Comparison of ENCODE assay signal across 1 cellular context in genomic region chr15:88620995-88621772, GRCh38.
A peak's percentile ranks its signal among the peaks of the same experiment; 100 is the strongest.
TF ChIP-seq lines count a peak whose summit lies in the region.

TSS of gene AEN (plus strand) at chr15:88621340. CDS start at chr15:88626210, 4,870 bp downstream.

TF ChIP-seq in HepG2, 621 proteins besides CTCF, POLR2A, EP300 and RAD21 (continued from another document and continues in another):
- TF ChIP-seq, protein P1, sequence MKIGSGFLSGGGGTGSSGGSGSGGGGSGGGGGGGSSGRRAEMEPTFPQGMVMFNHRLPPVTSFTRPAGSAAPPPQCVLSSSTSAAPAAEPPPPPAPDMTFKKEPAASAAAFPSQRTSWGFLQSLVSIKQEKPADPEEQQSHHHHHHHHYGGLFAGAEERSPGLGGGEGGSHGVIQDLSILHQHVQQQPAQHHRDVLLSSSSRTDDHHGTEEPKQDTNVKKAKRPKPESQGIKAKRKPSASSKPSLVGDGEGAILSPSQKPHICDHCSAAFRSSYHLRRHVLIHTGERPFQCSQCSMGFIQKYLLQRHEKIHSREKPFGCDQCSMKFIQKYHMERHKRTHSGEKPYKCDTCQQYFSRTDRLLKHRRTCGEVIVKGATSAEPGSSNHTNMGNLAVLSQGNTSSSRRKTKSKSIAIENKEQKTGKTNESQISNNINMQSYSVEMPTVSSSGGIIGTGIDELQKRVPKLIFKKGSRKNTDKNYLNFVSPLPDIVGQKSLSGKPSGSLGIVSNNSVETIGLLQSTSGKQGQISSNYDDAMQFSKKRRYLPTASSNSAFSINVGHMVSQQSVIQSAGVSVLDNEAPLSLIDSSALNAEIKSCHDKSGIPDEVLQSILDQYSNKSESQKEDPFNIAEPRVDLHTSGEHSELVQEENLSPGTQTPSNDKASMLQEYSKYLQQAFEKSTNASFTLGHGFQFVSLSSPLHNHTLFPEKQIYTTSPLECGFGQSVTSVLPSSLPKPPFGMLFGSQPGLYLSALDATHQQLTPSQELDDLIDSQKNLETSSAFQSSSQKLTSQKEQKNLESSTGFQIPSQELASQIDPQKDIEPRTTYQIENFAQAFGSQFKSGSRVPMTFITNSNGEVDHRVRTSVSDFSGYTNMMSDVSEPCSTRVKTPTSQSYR (CRISPR knock-in tag; IDR thresholded peaks at IDR 0.05; ENCODE audit: borderline replicate concordance) = no peak
- TF ChIP-seq ZNF672 (CRISPR knock-in tag; IDR thresholded peaks at IDR 0.05) = no peak
- no peak for TF ChIP-seq ZNF543 (CRISPR knock-in tag; IDR thresholded peaks at IDR 0.05)
- TF ChIP-seq ESRRA (CRISPR knock-in tag; IDR thresholded peaks at IDR 0.05; ENCODE audit: low read depth) = no peak
- TF ChIP-seq JARID2 (CRISPR knock-in tag; IDR thresholded peaks at IDR 0.05; ENCODE audit: insufficient replicate concordance) = no peak
- TF ChIP-seq ELF1 (CRISPR knock-in tag; IDR thresholded peaks at IDR 0.05) = peak; percentile 84
- no peak; the same call in 1 of the 2 replicates for TF ChIP-seq PPARG (CRISPR knock-in tag; conservative IDR thresholded peaks at IDR 0.05)
- no peak for TF ChIP-seq SMC3 (IDR thresholded peaks at IDR 0.05; ENCODE audit: low read length)
- no peak for TF ChIP-seq HMG20B (CRISPR knock-in tag; conservative IDR thresholded peaks at IDR 0.05)
- 0 out of 2 replicates have a peak, but pooled peaks have one; percentile 23 for TF ChIP-seq HMG20A (CRISPR knock-in tag; IDR thresholded peaks at IDR 0.05; ENCODE audit: borderline replicate concordance)
- peak in 1 of 2 experiments; percentile 66; a peak in 1 of 4 replicates for TF ChIP-seq HMGXB4 (CRISPR knock-in tag; IDR thresholded peaks at IDR 0.05; ENCODE audit: borderline replicate concordance in 1 of 2, low read depth in 1 of 2)
- no peak for TF ChIP-seq NAIF1 (CRISPR knock-in tag; IDR thresholded peaks at IDR 0.05; ENCODE audit: borderline replicate concordance)
- no peak for TF ChIP-seq SP140L (CRISPR knock-in tag; IDR thresholded peaks at IDR 0.05; ENCODE audit: borderline replicate concordance)
- peak; percentile 21; the same call in 1 of the 2 replicates for TF ChIP-seq ZBTB20 (CRISPR knock-in tag; IDR thresholded peaks at IDR 0.05; ENCODE audit: borderline replicate concordance, low read depth)
- peak; percentile 87 for TF ChIP-seq POGK (CRISPR knock-in tag; conservative IDR thresholded peaks at IDR 0.05)
- TF ChIP-seq SOX13 (IDR thresholded peaks at IDR 0.05) = no peak
- TF ChIP-seq SOX13 (CRISPR knock-in tag; conservative IDR thresholded peaks at IDR 0.05 in 1 of 2, IDR thresholded peaks at IDR 0.05 in 1 of 2) = no peak; a peak in 1 of 4 replicates
- no peak for TF ChIP-seq MBD4 (IDR thresholded peaks at IDR 0.05; ENCODE audit: borderline replicate concordance, low read length)
- peak; percentile 84; the same call in 1 of the 2 replicates for TF ChIP-seq ZNF274 (CRISPR knock-in tag; IDR thresholded peaks at IDR 0.05)
- no peak; the same call in 1 of the 2 replicates for TF ChIP-seq ZNF550 (CRISPR knock-in tag; IDR thresholded peaks at IDR 0.05; ENCODE audit: borderline replicate concordance)
- TF ChIP-seq ZFYVE20 (CRISPR knock-in tag; IDR thresholded peaks at IDR 0.05; ENCODE audit: borderline replicate concordance, low read depth) = no peak
- TF ChIP-seq ZNF780A (CRISPR knock-in tag; IDR thresholded peaks at IDR 0.05) = no peak
- TF ChIP-seq, protein P2, sequence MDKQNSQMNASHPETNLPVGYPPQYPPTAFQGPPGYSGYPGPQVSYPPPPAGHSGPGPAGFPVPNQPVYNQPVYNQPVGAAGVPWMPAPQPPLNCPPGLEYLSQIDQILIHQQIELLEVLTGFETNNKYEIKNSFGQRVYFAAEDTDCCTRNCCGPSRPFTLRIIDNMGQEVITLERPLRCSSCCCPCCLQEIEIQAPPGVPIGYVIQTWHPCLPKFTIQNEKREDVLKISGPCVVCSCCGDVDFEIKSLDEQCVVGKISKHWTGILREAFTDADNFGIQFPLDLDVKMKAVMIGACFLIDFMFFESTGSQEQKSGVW (CRISPR knock-in tag; IDR thresholded peaks at IDR 0.05; ENCODE audit: borderline replicate concordance) = 0 out of 2 replicates have a peak, but pooled peaks have one; percentile 60
- 0 out of 2 replicates have a peak, but pooled peaks have one; percentile 18 for TF ChIP-seq POGZ (CRISPR knock-in tag; IDR thresholded peaks at IDR 0.05)
- no peak for TF ChIP-seq ZNF260 (CRISPR knock-in tag; IDR thresholded peaks at IDR 0.05; ENCODE audit: borderline replicate concordance, low read depth)
- no peak for TF ChIP-seq ZNF709 (CRISPR knock-in tag; IDR thresholded peaks at IDR 0.05)
- TF ChIP-seq ZNF629 (CRISPR knock-in tag; conservative IDR thresholded peaks at IDR 0.05) = no peak
- no peak for TF ChIP-seq ZNF557 (CRISPR knock-in tag; IDR thresholded peaks at IDR 0.05)
- no peak for TF ChIP-seq ARID3A (IDR thresholded peaks at IDR 0.05; ENCODE audit: low read depth, low read length)
- TF ChIP-seq TOPORS (CRISPR knock-in tag; IDR thresholded peaks at IDR 0.05) = peak; percentile 49; the same call in 1 of the 2 replicates
- peak; percentile 59; the same call in 1 of the 2 replicates for TF ChIP-seq ZNF749 (CRISPR knock-in tag; IDR thresholded peaks at IDR 0.05; ENCODE audit: borderline replicate concordance)
- TF ChIP-seq PHB2 (IDR thresholded peaks at IDR 0.05; ENCODE audit: partially characterized antibody) = no peak
- TF ChIP-seq AGO2 (optimal IDR thresholded peaks at IDR 0.05; ENCODE audit: low read depth, low read length) = peak; percentile 96
- peak; percentile 76; the same call in 1 of the 2 replicates for TF ChIP-seq NRL (CRISPR knock-in tag; IDR thresholded peaks at IDR 0.05; ENCODE audit: borderline replicate concordance)
- no peak for TF ChIP-seq ZNF484 (CRISPR knock-in tag; IDR thresholded peaks at IDR 0.05; ENCODE audit: borderline replicate concordance, low read depth)
- no peak for TF ChIP-seq ZNF670 (CRISPR knock-in tag; IDR thresholded peaks at IDR 0.05; ENCODE audit: borderline replicate concordance)
- TF ChIP-seq, protein P3, sequence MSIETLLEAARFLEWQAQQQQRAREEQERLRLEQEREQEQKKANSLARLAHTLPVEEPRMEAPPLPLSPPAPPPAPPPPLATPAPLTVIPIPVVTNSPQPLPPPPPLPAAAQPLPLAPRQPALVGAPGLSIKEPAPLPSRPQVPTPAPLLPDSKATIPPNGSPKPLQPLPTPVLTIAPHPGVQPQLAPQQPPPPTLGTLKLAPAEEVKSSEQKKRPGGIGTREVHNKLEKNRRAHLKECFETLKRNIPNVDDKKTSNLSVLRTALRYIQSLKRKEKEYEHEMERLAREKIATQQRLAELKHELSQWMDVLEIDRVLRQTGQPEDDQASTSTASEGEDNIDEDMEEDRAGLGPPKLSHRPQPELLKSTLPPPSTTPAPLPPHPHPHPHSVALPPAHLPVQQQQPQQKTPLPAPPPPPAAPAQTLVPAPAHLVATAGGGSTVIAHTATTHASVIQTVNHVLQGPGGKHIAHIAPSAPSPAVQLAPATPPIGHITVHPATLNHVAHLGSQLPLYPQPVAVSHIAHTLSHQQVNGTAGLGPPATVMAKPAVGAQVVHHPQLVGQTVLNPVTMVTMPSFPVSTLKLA (IDR thresholded peaks at IDR 0.05) = peak; percentile 96
- no peak for TF ChIP-seq ZBTB42 (CRISPR knock-in tag; IDR thresholded peaks at IDR 0.05)
- peak; percentile 75 for TF ChIP-seq PHF8 (CRISPR knock-in tag; IDR thresholded peaks at IDR 0.05)
- TF ChIP-seq, protein P4, sequence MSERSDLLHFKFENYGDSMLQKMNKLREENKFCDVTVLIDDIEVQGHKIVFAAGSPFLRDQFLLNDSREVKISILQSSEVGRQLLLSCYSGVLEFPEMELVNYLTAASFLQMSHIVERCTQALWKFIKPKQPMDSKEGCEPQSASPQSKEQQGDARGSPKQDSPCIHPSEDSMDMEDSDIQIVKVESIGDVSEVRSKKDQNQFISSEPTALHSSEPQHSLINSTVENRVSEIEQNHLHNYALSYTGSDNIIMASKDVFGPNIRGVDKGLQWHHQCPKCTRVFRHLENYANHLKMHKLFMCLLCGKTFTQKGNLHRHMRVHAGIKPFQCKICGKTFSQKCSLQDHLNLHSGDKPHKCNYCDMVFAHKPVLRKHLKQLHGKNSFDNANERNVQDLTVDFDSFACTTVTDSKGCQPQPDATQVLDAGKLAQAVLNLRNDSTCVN (CRISPR knock-in tag; IDR thresholded peaks at IDR 0.05; ENCODE audit: borderline replicate concordance) = no peak
- no peak for TF ChIP-seq ZSCAN22 (CRISPR knock-in tag; IDR thresholded peaks at IDR 0.05)
- no peak for TF ChIP-seq ZNF350 (CRISPR knock-in tag; IDR thresholded peaks at IDR 0.05; ENCODE audit: borderline replicate concordance, low read depth)
- TF ChIP-seq SKI (IDR thresholded peaks at IDR 0.05; ENCODE audit: partially characterized antibody) = peak; percentile 40
- peak; percentile 92 for TF ChIP-seq ARNT2 (CRISPR knock-in tag; IDR thresholded peaks at IDR 0.05; ENCODE audit: low read depth)
- TF ChIP-seq SSRP1 (CRISPR knock-in tag; IDR thresholded peaks at IDR 0.05) = no peak
- no peak for TF ChIP-seq IRX3 (CRISPR knock-in tag; IDR thresholded peaks at IDR 0.05; ENCODE audit: borderline replicate concordance, low read depth)
- TF ChIP-seq ZNF720 (CRISPR knock-in tag; IDR thresholded peaks at IDR 0.05) = no peak
- TF ChIP-seq NFIB (CRISPR knock-in tag; IDR thresholded peaks at IDR 0.05; ENCODE audit: borderline replicate concordance) = no peak
- TF ChIP-seq ZBTB37 (CRISPR knock-in tag; IDR thresholded peaks at IDR 0.05) = no peak
- no peak for TF ChIP-seq CENPX (CRISPR knock-in tag; IDR thresholded peaks at IDR 0.05)
- no peak for TF ChIP-seq ZNF44 (CRISPR knock-in tag; IDR thresholded peaks at IDR 0.05)
- TF ChIP-seq NONO (IDR thresholded peaks at IDR 0.05) = no peak
- 0 out of 2 replicates have a peak, but pooled peaks have one; percentile 44 for TF ChIP-seq NONO (CRISPR knock-in tag; conservative IDR thresholded peaks at IDR 0.05)
- TF ChIP-seq CREB1 (IDR thresholded peaks at IDR 0.05) = peak; percentile 50; the same call in 1 of the 2 replicates
- no peak for TF ChIP-seq CREB1 (CRISPR knock-in tag; IDR thresholded peaks at IDR 0.05)
- no peak for TF ChIP-seq ZBTB8A (CRISPR knock-in tag; IDR thresholded peaks at IDR 0.05; ENCODE audit: borderline replicate concordance, low read depth)
- TF ChIP-seq ZNF792 (CRISPR knock-in tag; IDR thresholded peaks at IDR 0.05) = no peak; the same call in 1 of the 2 replicates
- TF ChIP-seq, protein P5, sequence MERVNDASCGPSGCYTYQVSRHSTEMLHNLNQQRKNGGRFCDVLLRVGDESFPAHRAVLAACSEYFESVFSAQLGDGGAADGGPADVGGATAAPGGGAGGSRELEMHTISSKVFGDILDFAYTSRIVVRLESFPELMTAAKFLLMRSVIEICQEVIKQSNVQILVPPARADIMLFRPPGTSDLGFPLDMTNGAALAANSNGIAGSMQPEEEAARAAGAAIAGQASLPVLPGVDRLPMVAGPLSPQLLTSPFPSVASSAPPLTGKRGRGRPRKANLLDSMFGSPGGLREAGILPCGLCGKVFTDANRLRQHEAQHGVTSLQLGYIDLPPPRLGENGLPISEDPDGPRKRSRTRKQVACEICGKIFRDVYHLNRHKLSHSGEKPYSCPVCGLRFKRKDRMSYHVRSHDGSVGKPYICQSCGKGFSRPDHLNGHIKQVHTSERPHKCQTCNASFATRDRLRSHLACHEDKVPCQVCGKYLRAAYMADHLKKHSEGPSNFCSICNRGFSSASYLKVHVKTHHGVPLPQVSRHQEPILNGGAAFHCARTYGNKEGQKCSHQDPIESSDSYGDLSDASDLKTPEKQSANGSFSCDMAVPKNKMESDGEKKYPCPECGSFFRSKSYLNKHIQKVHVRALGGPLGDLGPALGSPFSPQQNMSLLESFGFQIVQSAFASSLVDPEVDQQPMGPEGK (CRISPR knock-in tag; IDR thresholded peaks at IDR 0.05) = 0 out of 2 replicates have a peak, but pooled peaks have one; percentile 21
- TF ChIP-seq ZFX (CRISPR knock-in tag; IDR thresholded peaks at IDR 0.05; ENCODE audit: low read depth) = peak; percentile 79
